In genomic region chr4:141332359-141333181, GRCh38 we compare ENCODE assay signal across 8 cellular contexts.
A peak's percentile ranks its signal among the peaks of the same experiment; 100 is the strongest.
DNase-seq lines count a peak whose midpoint lies in the region; ATAC-seq and TF ChIP-seq lines count a peak whose summit lies in the region.
"Not testable (repeated sequence)": the region's sequence is repeated elsewhere in the genome, so short reads cannot be mapped to it uniquely, and the experiment has no call there.

No MANE protein-coding gene starts in this region.

- not testable (repeated sequence) for H2BK15ac ChIP-seq in IMR-90 (ENCODE audit: low read depth, low read length)

- H2BK20ac ChIP-seq in IMR-90 (ENCODE audit: low read depth, low read length): not testable (repeated sequence)

- not testable (repeated sequence) for H3K4me2 ChIP-seq in IMR-90 (ENCODE audit: low read depth, low read length)

- not testable (repeated sequence) for H3K56ac ChIP-seq in IMR-90 (ENCODE audit: extremely low read depth, insufficient read depth, low read length)

- WGBS in IMR-90 (ENCODE audit: extremely low coverage in 2 of 2, insufficient read length in 1 of 2), 2 experiments: 100% methylated on average over 2 of the region's 33 CpGs; no CpG with 5 or more reads in 1 of the 2 experiments
- WGBS in heart right ventricle, 2 donors: 52 to 68% methylated on average over 30 to 33 of the region's 33 CpGs

- BruUV-seq in IMR-90 (replicated peaks; lab: Mats Ljungman, UMichigan): not testable (repeated sequence)

- dilution Hi-C loops in IMR-90 (cut with HindIII; ENCODE audit: low sequenced_read_pairs, unreplicated experiment): not testable (repeated sequence)

- not testable (repeated sequence) for H3K4ac ChIP-seq in IMR-90 (ENCODE audit: low read depth, low read length)

- H2BK5ac ChIP-seq in IMR-90 (ENCODE audit: low read depth, low read length, poor library complexity, severe bottlenecking): not testable (repeated sequence)

- not testable (repeated sequence) for H3K14ac ChIP-seq in IMR-90 (replicated peaks; ENCODE audit: low read depth, low read length)

- CTCF ChIA-PET in CD4-positive, alpha-beta memory T cell (lab: Charles Lee; ENCODE audit: partially characterized antibody); IMR-90 (lab: Yijun Ruan, JAX): not testable (repeated sequence)

- not testable (repeated sequence) for H2BK120ac ChIP-seq in IMR-90 (ENCODE audit: low read depth, low read length)

- H3K9me1 ChIP-seq in IMR-90 (ENCODE audit: insufficient read depth, low read length): not testable (repeated sequence)

- H3K27ac ChIP-seq in CD4-positive, alpha-beta memory T cell (ENCODE audit: low read depth, low read length): not testable (repeated sequence)
- H3K27ac ChIP-seq in IMR-90 (ENCODE audit: insufficient read depth, low read length) (peak overlapping the region; percentile 56), heart right ventricle (peak overlapping the region; percentile 52 to 81 (median 66)), lower lobe of right lung (peak overlapping the region; percentile 50), thoracic aorta (peak overlapping the region in 1 of 2 donors; percentile 68)

- 0 out of 2 replicates have a peak overlapping the region, but pooled peaks have one; percentile 31 for H2AK5ac ChIP-seq in IMR-90 (ENCODE audit: low read depth, low read length)

- H4K8ac ChIP-seq in IMR-90 (ENCODE audit: low read depth in 2 of 2, low read length in 2 of 2): 0 out of 4 replicates have a peak overlapping the region, but pooled peaks of 1 of the 2 experiments have one; percentile 20

- not testable (repeated sequence) for H3K27me3 ChIP-seq in CD4-positive, alpha-beta memory T cell (ENCODE audit: insufficient read depth, low read length); IMR-90 (ENCODE audit: control insufficient read depth, insufficient read depth, low read length); lower lobe of right lung (ENCODE audit: low read depth); thoracic aorta (replicated peaks; ENCODE audit: insufficient read depth)
- H3K27me3 ChIP-seq in heart right ventricle: peaks cover 0 to 18% (median 0%) of the 10 kb centered on the region in 7 donors

- DNase-seq in CD4-positive, alpha-beta memory T cell: peak in 1 of 5 donors; percentile 5
- not testable (repeated sequence) for DNase-seq in IMR-90; choroid plexus epithelial cell (ENCODE audit: low read depth); lower lobe of right lung; thoracic aorta (ENCODE audit: low spot score)
- DNase-seq in heart right ventricle (peak in 1 of 2 donors; percentile 24), posterior vena cava (ENCODE audit: low spot score) (peak; percentile 79)

- not testable (repeated sequence) for H4K91ac ChIP-seq in IMR-90 (ENCODE audit: insufficient read depth, low read depth, low read length)

- H3K36me3 ChIP-seq in CD4-positive, alpha-beta memory T cell (ENCODE audit: insufficient read depth, low read length); IMR-90 (ENCODE audit: control insufficient read depth, insufficient read depth, low read length); heart right ventricle; lower lobe of right lung; thoracic aorta: not testable (repeated sequence)

- not testable (repeated sequence) for H3K23ac ChIP-seq in IMR-90 (ENCODE audit: low read depth, low read length)

- peak overlapping the region; percentile 85 for H4K5ac ChIP-seq in IMR-90 (ENCODE audit: low read depth, low read length)

- H3K9me3 Mint-ChIP-seq in CD4-positive, alpha-beta memory T cell: not testable (repeated sequence)

- H3K4me3 ChIP-seq in CD4-positive, alpha-beta memory T cell (ENCODE audit: low read length in 2 of 2); IMR-90 (ENCODE audit: insufficient read depth, low read depth, low read length): not testable (repeated sequence)
- 0 out of 2 replicates have a peak overlapping the region, but pooled peaks have one; percentile 24 for H3K4me3 ChIP-seq in WI38 (ENCODE audit: low read depth, low read length)
- H3K4me3 ChIP-seq in choroid plexus epithelial cell (ENCODE audit: low read depth, low read length): peak overlapping the region; percentile 43
- peak overlapping the region; percentile 23 to 58 (median 52) for H3K4me3 ChIP-seq in heart right ventricle
- peak overlapping the region; percentile 42 for H3K4me3 ChIP-seq in lower lobe of right lung
- peak overlapping the region; percentile 79 for H3K4me3 ChIP-seq in thoracic aorta

- not testable (repeated sequence) for H3K9ac ChIP-seq in IMR-90 (ENCODE audit: low read depth, low read length)

- peak overlapping the region in 1 of 7 donors; percentile 46 for H3K27ac Mint-ChIP-seq in CD4-positive, alpha-beta memory T cell

- not testable (repeated sequence) for H2AFZ ChIP-seq in IMR-90 (replicated peaks; ENCODE audit: low read length, poor library complexity)

- TF ChIP-seq CTCF in IMR-90 (conservative IDR thresholded peaks at IDR 0.05; ENCODE audit: low read depth, low read length); WI38 (IDR thresholded peaks at IDR 0.05; ENCODE audit: low read depth, low read length); choroid plexus epithelial cell (conservative IDR thresholded peaks at IDR 0.05; ENCODE audit: low read depth, low read length); heart right ventricle (IDR thresholded peaks at IDR 0.05); lower lobe of right lung (IDR thresholded peaks at IDR 0.05); thoracic aorta (IDR thresholded peaks at IDR 0.05): not testable (repeated sequence)

- H3K36me3 Mint-ChIP-seq in CD4-positive, alpha-beta memory T cell: not testable (repeated sequence)

- H3K4me3 Mint-ChIP-seq in CD4-positive, alpha-beta memory T cell: peak overlapping the region; percentile 43 to 72 (median 58)

- H3K18ac ChIP-seq in IMR-90 (ENCODE audit: low read depth, low read length): not testable (repeated sequence)

- not testable (repeated sequence) for TF ChIP-seq RAD21 in IMR-90 (IDR thresholded peaks at IDR 0.05; ENCODE audit: low read length)

- H3K27me3 Mint-ChIP-seq in CD4-positive, alpha-beta memory T cell: peaks cover 17 to 30% of the 10 kb centered on the region in 2 donors

- H3K79me1 ChIP-seq in IMR-90 (ENCODE audit: low read depth in 1 of 2, low read length in 2 of 2): not testable (repeated sequence)

- intact Hi-C loops in CD4-positive, alpha-beta memory T cell (cut with micrococcal nuclease); heart right ventricle (cut with DNase I); lower lobe of right lung (cut with DNase I); posterior vena cava (cut with DNase I): not testable (repeated sequence)
- intact Hi-C loops in IMR-90 (cut with micrococcal nuclease): loop anchor here (5.0 kb wide), 1 partner anchor 110 kb away; the partner anchor contains the start of gene ZNF330

- H3K9me3 ChIP-seq in CD4-positive, alpha-beta memory T cell (ENCODE audit: control insufficient read depth in 1 of 2, low read length in 2 of 2); IMR-90 (ENCODE audit: control insufficient read depth, insufficient read depth, low read length); heart right ventricle; lower lobe of right lung; thoracic aorta: not testable (repeated sequence)

- POLR2A ChIA-PET in CD4-positive, alpha-beta memory T cell (lab: Charles Lee; ENCODE audit: partially characterized antibody); IMR-90 (lab: Charles Lee; ENCODE audit: unreplicated experiment): not testable (repeated sequence)

- not testable (repeated sequence) for H2AK9ac ChIP-seq in IMR-90 (replicated peaks; ENCODE audit: low read depth, low read length, poor library complexity)

- in situ Hi-C loops in IMR-90 (cut with MboI; ENCODE audit: low sequenced_read_pairs): loop anchor here (25.0 kb wide), 2 partner anchors 780 to 1505 kb away; partner anchors contain the start of gene INPP4B

- not testable (repeated sequence) for TF ChIP-seq POLR2A in IMR-90 (IDR thresholded peaks at IDR 0.05; ENCODE audit: low read depth, low read length)

- H3K4me1 Mint-ChIP-seq in CD4-positive, alpha-beta memory T cell: not testable (repeated sequence)

- H4K20me1 ChIP-seq in IMR-90 (ENCODE audit: insufficient read depth, low read length): not testable (repeated sequence)

- ATAC-seq in IMR-90 (ENCODE audit: low read depth); lower lobe of right lung; thoracic aorta (ENCODE audit: insufficient number of reproducible peaks, low FRiP score, low read depth): not testable (repeated sequence)
- peak in 3 of 8 donors; percentile 31 to 51 (median 42) for ATAC-seq in heart right ventricle

- not testable (repeated sequence) for H3K4me1 ChIP-seq in CD4-positive, alpha-beta memory T cell (ENCODE audit: insufficient read depth, low read length); lower lobe of right lung
- H3K4me1 ChIP-seq in IMR-90 (ENCODE audit: control insufficient read depth, insufficient read depth, low read length) (peaks cover 16% of the 10 kb centered on the region), heart right ventricle (peaks cover 0 to 26% (median 0%) of the 10 kb centered on the region in 9 donors), thoracic aorta (ENCODE audit: control insufficient read depth in 1 of 2, low read depth in 2 of 2) (peaks cover 0 to 13% of the 10 kb centered on the region in 2 donors)
